In genomic region chr3:42151596-42152145, GRCh38 we compare ENCODE assay signal across 8 cellular contexts.
"Had no signal": no experiment of that assay in that cellular context is flagged by ENCODE, and none has a peak within 500 bp of the region (broad histone marks: within the 10 kb centered on the region; RNA-seq: fewer than 3 reads in every experiment).

No MANE protein-coding gene starts in this region.

- H3K36me3 ChIP-seq: ovary had no signal

- FAIRE-seq: urothelium cell line had no signal

- H3K4me3 ChIP-seq: ovary had no signal

- DNase-seq: activated CD4-positive, alpha-beta T cell treated with anti-CD3 and anti-CD28 coated beads, Interleukin-2, amount 50 U/mL, for 1 hour; activated CD8-positive, alpha-beta memory T cell treated with anti-CD3 and anti-CD28 coated beads for 24 hours; activated naive CD4-positive, alpha-beta T cell treated with Interleukin-2 at 50 U/mL for 16 hours; anterior cingulate cortex; ovary; stimulated activated CD4-positive, alpha-beta T cell treated with anti-CD3 and anti-CD28 coated beads, Interleukin-2, amount 100 ng/mL, for 24 hours had no signal

- ATAC-seq: activated CD4-positive, CD25-positive, alpha-beta regulatory T cell treated with anti-CD3 and anti-CD28 coated beads, Interleukin-2, amount 50 U/mL, for 24 hours had no signal

- H3K27me3 ChIP-seq: ovary had no signal

- H3K9me3 ChIP-seq: ovary had no signal

- H3K27ac ChIP-seq: ovary had no signal
